Comparison of ENCODE assay signal across 34 cellular contexts in genomic region chr17:66210208-66210574, GRCh38. TPM values are rescaled to one million over a fixed set of nuclear protein-coding genes. Genes with fewer than 3 reads are reported as not detected.
"Had no signal": no experiment of that assay in that cellular context is flagged by ENCODE, and none has a peak within 500 bp of the region (broad histone marks: within the 10 kb centered on the region; RNA-seq: fewer than 3 reads in every experiment).

No MANE protein-coding gene starts in this region.

- H3K27me3 ChIP-seq: colonic mucosa had no signal

- DNase-seq: activated CD4-positive, alpha-beta memory T cell treated with anti-CD3 and anti-CD28 coated beads for 36 hours; activated CD4-positive, alpha-beta T cell treated with anti-CD3 and anti-CD28 coated beads for 36 hours; activated CD4-positive, alpha-beta T cell treated with anti-CD3 and anti-CD28 coated beads, Interleukin-2, amount 10 ng/mL, durations not matched to agents 24 days and 14 days; activated CD4-positive, CD25-positive, alpha-beta regulatory T cell; activated CD4-positive, CD25-positive, alpha-beta regulatory T cell treated with anti-CD3 and anti-CD28 coated beads, Interleukin-2, amount 50 U/mL, for 72 hours; activated CD8-positive, alpha-beta memory T cell treated with anti-CD3 and anti-CD28 coated beads, Interleukin-2, amount 50 U/mL, for 48 hours; activated CD8-positive, alpha-beta T cell treated with anti-CD3 and anti-CD28 coated beads, Interleukin-2, amount 10 ng/mL, durations not matched to agents 7 days and 5 days; activated gamma-delta T cell treated with Interleukin-2 at 50 U/mL for 16 hours; activated naive CD4-positive, alpha-beta T cell treated with anti-CD3 and anti-CD28 coated beads, Interleukin-2, amount 50 U/mL, for 16 hours; activated naive CD4-positive, alpha-beta T cell treated with Interleukin-2 at 50 U/mL for 16 hours; activated T-cell treated with anti-CD3 and anti-CD28 coated beads for 4 hours; activated T-cell treated with anti-CD3 and anti-CD28 coated beads, Interleukin-2, amount 50 U/mL, for 24 hours; activated T-cell treated with anti-CD3 and anti-CD28 coated beads, Interleukin-2, amount 50 U/mL, for 72 hours; amniotic stem cell; anterior cingulate cortex; central memory CD4-positive, alpha-beta T cell; cerebellar nuclear complex; colonic mucosa; effector CD8-positive, alpha-beta T cell; esophagus squamous epithelium; foreskin melanocyte; heart right ventricle; T-helper 2 cell had no signal

- ATAC-seq: activated CD4-positive, alpha-beta T cell treated with anti-CD3 and anti-CD28 coated beads for 36 hours; activated CD8-positive, alpha-beta T cell treated with anti-CD3 and anti-CD28 coated beads, Interleukin-2, amount 10 ng/mL, durations not matched to agents 7 days and 5 days; activated T-cell treated with anti-CD3 and anti-CD28 coated beads, Interleukin-2, amount 50 U/mL, for 72 hours; gastroesophageal sphincter had no signal

- FAIRE-seq: astrocyte, endometrium, endothelial cell of umbilical vein had no signal

- H3K4me3 ChIP-seq: colonic mucosa, esophagus squamous epithelium, gastroesophageal sphincter, heart right ventricle had no signal

- H3K9me3 ChIP-seq: colonic mucosa, esophagus squamous epithelium, gastroesophageal sphincter had no signal

- H3K27ac ChIP-seq: colonic mucosa, epithelial cell of prostate, esophagus squamous epithelium, gastroesophageal sphincter, heart right ventricle had no signal

- H3K4me1 ChIP-seq: colonic mucosa, esophagus squamous epithelium, gastroesophageal sphincter had no signal

- H3K36me3 ChIP-seq: colonic mucosa, esophagus squamous epithelium, gastroesophageal sphincter, heart right ventricle had no signal

RNA-seq across cellular contexts. Expression of gene APOH, which starts 19.0 kb away (rescaled TPM):
- total RNA-seq: activated CD4-positive, alpha-beta memory T cell treated with anti-CD3 and anti-CD28 coated beads for 36 hours; activated CD4-positive, alpha-beta T cell treated with anti-CD3 and anti-CD28 coated beads for 36 hours; activated CD4-positive, alpha-beta T cell treated with anti-CD3 and anti-CD28 coated beads, Interleukin-2, amount 10 ng/mL, durations not matched to agents 24 days and 14 days; activated CD8-positive, alpha-beta T cell treated with anti-CD3 and anti-CD28 coated beads, Interleukin-2, amount 10 ng/mL, durations not matched to agents 7 days and 5 days; activated T-cell treated with anti-CD3 and anti-CD28 coated beads, Interleukin-2, amount 50 U/mL, for 72 hours; astrocyte; dermis microvascular lymphatic vessel endothelial cell; endothelial cell of umbilical vein; esophagus squamous epithelium; fibroblast of lung; fibroblast of villous mesenchyme; gastroesophageal sphincter; glomerular endothelial cell; T-helper 1 cell treated with Interleukin-12 subunit alpha and Interleukin-12 subunit beta and Interleukin-4 antibody, amounts not matched to agents 30 ng/mL and 1 ng/mL, for 36 hours had no signal
- polyA plus RNA-seq: endothelial cell of umbilical vein, esophagus, fibroblast of lung, heart right ventricle had no signal
